In the genomic region with DNA sequence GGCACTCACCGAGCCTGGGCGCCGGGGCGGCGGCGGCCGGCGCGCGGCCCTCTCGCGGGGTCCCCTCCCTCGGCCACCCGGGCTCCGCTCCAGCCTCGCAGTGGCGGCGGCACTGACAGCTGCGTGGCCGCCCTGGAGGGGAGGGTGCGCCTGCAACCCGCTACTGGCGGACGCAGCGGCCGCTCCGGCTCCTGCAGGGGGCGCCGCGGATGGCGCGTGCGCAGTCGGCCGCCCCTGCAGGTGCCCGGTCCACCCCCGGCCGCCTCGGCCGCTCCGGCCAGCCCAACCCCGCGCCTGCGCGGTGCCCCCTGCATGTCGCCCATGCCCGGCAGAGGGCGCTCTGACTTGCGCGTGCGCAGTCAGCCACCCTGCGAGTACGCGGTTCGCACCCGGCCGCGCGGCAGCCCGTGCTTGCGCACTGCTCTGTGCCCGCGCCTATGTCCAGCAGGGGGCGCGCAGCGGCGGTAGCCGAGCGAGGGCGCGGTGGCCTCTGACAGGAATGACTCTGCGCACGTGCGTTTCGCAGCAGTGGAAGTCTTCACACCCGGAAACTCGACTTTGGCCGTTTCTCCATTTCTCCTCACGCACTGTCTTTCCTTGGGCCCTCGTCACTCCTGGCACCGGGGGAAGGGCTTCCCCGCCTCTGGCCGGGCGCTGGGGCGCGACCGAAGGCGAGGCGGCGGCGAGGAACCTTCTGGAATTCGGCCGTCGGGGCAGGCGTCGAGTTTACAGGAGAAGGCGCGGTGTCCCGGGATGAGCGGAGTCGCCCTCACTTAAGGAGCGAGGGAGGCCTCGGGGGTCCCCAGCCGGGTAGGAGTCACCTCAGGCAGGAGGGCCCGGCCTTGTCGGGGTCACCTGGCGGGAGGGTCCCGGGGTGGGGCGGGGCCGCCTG, we compare ENCODE assay signal across 1 cellular context.
TF ChIP-seq lines count a peak whose summit lies in the region.

A gene (minus strand): TSS at position 165 of the 892 bp plus-strand sequence. CDS start 14,262 bp downstream, outside the sequence.

TF ChIP-seq in WTC11, 78 proteins besides CTCF, POLR2A, EP300 and RAD21 (continued from another document):
- TF ChIP-seq, protein P1, sequence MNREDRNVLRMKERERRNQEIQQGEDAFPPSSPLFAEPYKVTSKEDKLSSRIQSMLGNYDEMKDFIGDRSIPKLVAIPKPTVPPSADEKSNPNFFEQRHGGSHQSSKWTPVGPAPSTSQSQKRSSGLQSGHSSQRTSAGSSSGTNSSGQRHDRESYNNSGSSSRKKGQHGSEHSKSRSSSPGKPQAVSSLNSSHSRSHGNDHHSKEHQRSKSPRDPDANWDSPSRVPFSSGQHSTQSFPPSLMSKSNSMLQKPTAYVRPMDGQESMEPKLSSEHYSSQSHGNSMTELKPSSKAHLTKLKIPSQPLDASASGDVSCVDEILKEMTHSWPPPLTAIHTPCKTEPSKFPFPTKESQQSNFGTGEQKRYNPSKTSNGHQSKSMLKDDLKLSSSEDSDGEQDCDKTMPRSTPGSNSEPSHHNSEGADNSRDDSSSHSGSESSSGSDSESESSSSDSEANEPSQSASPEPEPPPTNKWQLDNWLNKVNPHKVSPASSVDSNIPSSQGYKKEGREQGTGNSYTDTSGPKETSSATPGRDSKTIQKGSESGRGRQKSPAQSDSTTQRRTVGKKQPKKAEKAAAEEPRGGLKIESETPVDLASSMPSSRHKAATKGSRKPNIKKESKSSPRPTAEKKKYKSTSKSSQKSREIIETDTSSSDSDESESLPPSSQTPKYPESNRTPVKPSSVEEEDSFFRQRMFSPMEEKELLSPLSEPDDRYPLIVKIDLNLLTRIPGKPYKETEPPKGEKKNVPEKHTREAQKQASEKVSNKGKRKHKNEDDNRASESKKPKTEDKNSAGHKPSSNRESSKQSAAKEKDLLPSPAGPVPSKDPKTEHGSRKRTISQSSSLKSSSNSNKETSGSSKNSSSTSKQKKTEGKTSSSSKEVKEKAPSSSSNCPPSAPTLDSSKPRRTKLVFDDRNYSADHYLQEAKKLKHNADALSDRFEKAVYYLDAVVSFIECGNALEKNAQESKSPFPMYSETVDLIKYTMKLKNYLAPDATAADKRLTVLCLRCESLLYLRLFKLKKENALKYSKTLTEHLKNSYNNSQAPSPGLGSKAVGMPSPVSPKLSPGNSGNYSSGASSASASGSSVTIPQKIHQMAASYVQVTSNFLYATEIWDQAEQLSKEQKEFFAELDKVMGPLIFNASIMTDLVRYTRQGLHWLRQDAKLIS (CRISPR knock-in tag; IDR thresholded peaks at IDR 0.05; ENCODE audit: borderline replicate concordance): peak; percentile 99
- TF ChIP-seq ZNF232 (CRISPR knock-in tag; IDR thresholded peaks at IDR 0.05): peak; percentile 99
- TF ChIP-seq TCF7 (CRISPR knock-in tag; IDR thresholded peaks at IDR 0.05; ENCODE audit: low read depth): peak; percentile 97
